Comparison of ENCODE assay signal across 17 cellular contexts in genomic region chr1:27513958-27514357, GRCh38. TPM values are rescaled to one million over a fixed set of nuclear protein-coding genes. Genes with fewer than 3 reads are reported as not detected.
A peak's percentile ranks its signal among the peaks of the same experiment; 100 is the strongest.
DNase-seq lines count a peak whose midpoint lies in the region; ATAC-seq and TF ChIP-seq lines count a peak whose summit lies in the region.
"Had no signal": no experiment of that assay in that cellular context is flagged by ENCODE, and none has a peak within 500 bp of the region (broad histone marks: within the 10 kb centered on the region; RNA-seq: fewer than 3 reads in every experiment).

No MANE protein-coding gene starts in this region.

- H3K14ac ChIP-seq in mesenchymal stem cell (ENCODE audit: low read length in 2 of 2), result no peak overlapping the region

- H3K27ac ChIP-seq in mesenchymal stem cell (ENCODE audit: low read length, poor library complexity, severe bottlenecking) (no peak overlapping the region), tibial nerve (peak overlapping the region in 3 of 4 donors; percentile 55 to 72 (median 70))

- no peak overlapping the region for H3K4me2 ChIP-seq in mesenchymal stem cell (ENCODE audit: low read length, poor library complexity, severe bottlenecking)

- H3K27ac Mint-ChIP-seq in dendritic cell treated with granulocyte-macrophage colony-stimulating factor and Interleukin-4, amounts not matched to agents 40 ng/mL and 50 ng/mL, for 4 days, result peak overlapping the region; percentile 88
- no peak overlapping the region for H3K27ac Mint-ChIP-seq in activated CD4-positive, alpha-beta T cell treated with anti-CD3 and anti-CD28 coated beads, Interleukin-2, amount 10 ng/mL, durations not matched to agents 24 days and 14 days
- H3K27ac Mint-ChIP-seq: activated CD4-positive, alpha-beta memory T cell treated with anti-CD3 and anti-CD28 coated beads for 36 hours; HFFc6; natural killer cell had no signal

- no peaks in the 10 kb centered on the region for H3K79me1 ChIP-seq in mesenchymal stem cell (replicated peaks; ENCODE audit: low read length, poor library complexity, severe bottlenecking)

- H3K4me1 Mint-ChIP-seq in dendritic cell treated with granulocyte-macrophage colony-stimulating factor and Interleukin-4, amounts not matched to agents 40 ng/mL and 50 ng/mL, for 4 days (ENCODE audit: low read depth), result peaks cover 38% of the 10 kb centered on the region
- peaks cover 15% of the 10 kb centered on the region for H3K4me1 Mint-ChIP-seq in activated CD4-positive, alpha-beta T cell treated with anti-CD3 and anti-CD28 coated beads, Interleukin-2, amount 10 ng/mL, durations not matched to agents 24 days and 14 days

- no peak for TF ChIP-seq CTCF in tibial nerve (IDR thresholded peaks at IDR 0.05)

- ATAC-seq in HG03439 (IDR thresholded peaks at IDR 0.05; ENCODE audit: unreplicated experiment), result no peak
- ATAC-seq: natural killer cell, Panc1 had no signal

- no peak overlapping the region for H3K9ac ChIP-seq in mesenchymal stem cell (ENCODE audit: low read length)

- H3K4ac ChIP-seq in mesenchymal stem cell (ENCODE audit: low read depth in 1 of 2, low read length in 2 of 2), result no peak overlapping the region

- H2BK15ac ChIP-seq in mesenchymal stem cell (ENCODE audit: low read depth, poor library complexity, severe bottlenecking), result no peak overlapping the region

- H3K9me3 Mint-ChIP-seq in dendritic cell treated with granulocyte-macrophage colony-stimulating factor and Interleukin-4, amounts not matched to agents 40 ng/mL and 50 ng/mL, for 4 days, result no peaks in the 10 kb centered on the region
- no peaks in the 10 kb centered on the region for H3K9me3 Mint-ChIP-seq in activated CD4-positive, alpha-beta T cell treated with anti-CD3 and anti-CD28 coated beads, Interleukin-2, amount 10 ng/mL, durations not matched to agents 24 days and 14 days
- H3K9me3 Mint-ChIP-seq: activated CD4-positive, alpha-beta memory T cell treated with anti-CD3 and anti-CD28 coated beads for 36 hours; HFFc6; natural killer cell had no signal

- no peak overlapping the region for H4K8ac ChIP-seq in mesenchymal stem cell (ENCODE audit: low read length)

- H3K18ac ChIP-seq in mesenchymal stem cell (ENCODE audit: low read depth in 1 of 2, low read length in 2 of 2), result no peak overlapping the region

- TF ChIP-seq POLR2A in tibial nerve (IDR thresholded peaks at IDR 0.05), result no peak

- H3K4me3 ChIP-seq in mesenchymal stem cell (ENCODE audit: insufficient read depth in 1 of 2, low read depth in 1 of 2, low read length in 2 of 2), result no peak overlapping the region
- no peak overlapping the region for H3K4me3 ChIP-seq in tibial nerve

- no peak overlapping the region for H3K23ac ChIP-seq in mesenchymal stem cell (ENCODE audit: low read length in 2 of 2)

- no peak overlapping the region for H2BK5ac ChIP-seq in mesenchymal stem cell (ENCODE audit: low read depth, low read length, poor library complexity, severe bottlenecking)

- H4K91ac ChIP-seq in mesenchymal stem cell (ENCODE audit: low read length), result peak overlapping the region; percentile 2

- no peaks in the 10 kb centered on the region for H3K27me3 Mint-ChIP-seq in dendritic cell treated with granulocyte-macrophage colony-stimulating factor and Interleukin-4, amounts not matched to agents 40 ng/mL and 50 ng/mL, for 4 days
- H3K27me3 Mint-ChIP-seq in activated CD4-positive, alpha-beta T cell treated with anti-CD3 and anti-CD28 coated beads, Interleukin-2, amount 10 ng/mL, durations not matched to agents 24 days and 14 days, result no peaks in the 10 kb centered on the region
- H3K27me3 Mint-ChIP-seq: activated CD4-positive, alpha-beta memory T cell treated with anti-CD3 and anti-CD28 coated beads for 36 hours had no signal

- H3K4me1 ChIP-seq in mesenchymal stem cell (ENCODE audit: control insufficient read depth, insufficient read depth, low read depth, low read length) (peaks cover 5% of the 10 kb centered on the region), tibial nerve (peaks cover 0 to 60% (median 11%) of the 10 kb centered on the region in 4 donors)

- no peaks in the 10 kb centered on the region for H3K27me3 ChIP-seq in mesenchymal stem cell (ENCODE audit: control insufficient read depth in 1 of 2, insufficient read depth in 1 of 2, low read length in 2 of 2)
- no peaks in the 10 kb centered on the region for H3K27me3 ChIP-seq in tibial nerve

- TF ChIP-seq EP300 in tibial nerve (IDR thresholded peaks at IDR 0.05), result no peak

- no peak overlapping the region for H2BK12ac ChIP-seq in mesenchymal stem cell (ENCODE audit: low read length in 2 of 2)

- H2AK5ac ChIP-seq in mesenchymal stem cell (ENCODE audit: low read length, severe bottlenecking), result no peak overlapping the region

- no peak overlapping the region for H2AFZ ChIP-seq in mesenchymal stem cell (ENCODE audit: low read depth, low read length)

- DNase-seq in SKM-1 treated with dmso at 0.1 percent for 144 hours (lab: John Stamatoyannopoulos, UW; ENCODE audit: unreplicated experiment) (peak; percentile 10), SKM-1 (lab: John Stamatoyannopoulos, UW; ENCODE audit: unreplicated experiment) (no peak), mesenchymal stem cell (no peak), tibial nerve (ENCODE audit: low spot score in 2 of 2) (no peak), HCEC 1CT (no peak)
- DNase-seq in activated CD4-positive, alpha-beta T cell treated with anti-CD3 and anti-CD28 coated beads, Interleukin-2, amount 10 ng/mL, durations not matched to agents 24 days and 14 days, result no peak
- DNase-seq: activated CD4-positive, alpha-beta memory T cell treated with anti-CD3 and anti-CD28 coated beads for 36 hours; Calu3; glutamatergic neuron; HFFc6; natural killer cell; NCI-H1417; NCI-H446; T-helper 9 cell had no signal

- no peak overlapping the region for H2BK120ac ChIP-seq in mesenchymal stem cell (ENCODE audit: low read depth, low read length)

- peak overlapping the region; percentile 53 for H3K4me3 Mint-ChIP-seq in dendritic cell treated with granulocyte-macrophage colony-stimulating factor and Interleukin-4, amounts not matched to agents 40 ng/mL and 50 ng/mL, for 4 days
- H3K4me3 Mint-ChIP-seq in activated CD4-positive, alpha-beta T cell treated with anti-CD3 and anti-CD28 coated beads, Interleukin-2, amount 10 ng/mL, durations not matched to agents 24 days and 14 days, result no peak overlapping the region
- H3K4me3 Mint-ChIP-seq: activated CD4-positive, alpha-beta memory T cell treated with anti-CD3 and anti-CD28 coated beads for 36 hours; HFFc6; natural killer cell had no signal

- intact Hi-C loops in dendritic cell treated with granulocyte-macrophage colony-stimulating factor and Interleukin-4, amounts not matched to agents 40 ng/mL and 50 ng/mL, for 4 days (cut with micrococcal nuclease), result no loop called here
- intact Hi-C loops in activated CD4-positive, alpha-beta T cell treated with anti-CD3 and anti-CD28 coated beads, Interleukin-2, amount 10 ng/mL, durations not matched to agents 24 days and 14 days (cut with micrococcal nuclease), result no loop called here

- H3K36me3 Mint-ChIP-seq in dendritic cell treated with granulocyte-macrophage colony-stimulating factor and Interleukin-4, amounts not matched to agents 40 ng/mL and 50 ng/mL, for 4 days (ENCODE audit: low read depth), result no peaks in the 10 kb centered on the region
- no peaks in the 10 kb centered on the region for H3K36me3 Mint-ChIP-seq in activated CD4-positive, alpha-beta T cell treated with anti-CD3 and anti-CD28 coated beads, Interleukin-2, amount 10 ng/mL, durations not matched to agents 24 days and 14 days (ENCODE audit: low read depth)
- H3K36me3 Mint-ChIP-seq: activated CD4-positive, alpha-beta memory T cell treated with anti-CD3 and anti-CD28 coated beads for 36 hours; natural killer cell had no signal

- no peaks in the 10 kb centered on the region for H3K36me3 ChIP-seq in mesenchymal stem cell (ENCODE audit: control insufficient read depth in 1 of 2, insufficient read depth in 2 of 2, low read depth in 1 of 2, low read length in 2 of 2)
- no peaks in the 10 kb centered on the region for H3K36me3 ChIP-seq in tibial nerve

- 81% methylated on average over 7 of the region's 7 CpGs for WGBS in mesenchymal stem cell
- 24 to 48% methylated on average over 7 of the region's 7 CpGs for WGBS in tibial nerve, 2 donors

- no peaks in the 10 kb centered on the region for H3K9me3 ChIP-seq in mesenchymal stem cell (ENCODE audit: control insufficient read depth, low read length)
- no peaks in the 10 kb centered on the region for H3K9me3 ChIP-seq in tibial nerve

RNA-seq across cellular contexts. Expression of gene WASF2, which starts 24.0 kb away (rescaled TPM):
- 68.4 TPM for polyA plus RNA-seq in mesenchymal stem cell (2013, experiment 1 of 2)
- polyA plus RNA-seq in mesenchymal stem cell (2013, experiment 2 of 2), result 68.6 TPM
- 10 to 100 TPM; 74.9 to 95.9 (median 83.4) TPM for total RNA-seq in tibial nerve
- 109 TPM in 2 replicates for total RNA-seq in activated CD4-positive, alpha-beta T cell treated with anti-CD3 and anti-CD28 coated beads, Interleukin-2, amount 10 ng/mL, durations not matched to agents 24 days and 14 days
